14 cellular contexts compared by ENCODE assay signal in the genomic region with DNA sequence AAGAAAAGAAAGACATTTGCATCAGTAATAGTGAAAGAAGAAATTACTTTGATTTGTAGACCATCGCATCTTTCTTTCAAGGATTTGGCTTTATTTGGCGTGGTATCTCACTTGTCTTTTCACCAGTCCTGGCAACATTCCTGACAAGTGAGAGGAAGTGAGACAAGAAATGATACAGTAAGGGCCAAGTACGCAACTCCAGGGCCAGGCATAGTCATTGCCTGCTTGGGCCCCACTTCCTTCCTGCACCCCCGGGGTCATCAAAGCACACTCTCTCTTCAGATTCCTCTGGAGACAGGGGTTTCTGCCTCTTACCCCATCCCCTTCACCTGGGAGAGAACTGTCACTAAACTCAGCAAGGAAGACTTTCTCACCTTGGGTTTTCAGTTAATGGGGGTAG. TPM values are rescaled to one million over a fixed set of nuclear protein-coding genes. Genes with fewer than 3 reads are reported as not detected.
A peak's percentile ranks its signal among the peaks of the same experiment; 100 is the strongest.
DNase-seq lines count a peak whose midpoint lies in the region; ATAC-seq and TF ChIP-seq lines count a peak whose summit lies in the region.
"Had no signal": no experiment of that assay in that cellular context is flagged by ENCODE, and none has a peak within 500 bp of the region (broad histone marks: within the 10 kb centered on the region; RNA-seq: fewer than 3 reads in every experiment).

No MANE protein-coding gene starts in this region.

- TF ChIP-seq POLR2A in NB4 (IDR thresholded peaks at IDR 0.05; ENCODE audit: extremely low read depth, insufficient read length): no peak

- H3K9me3 Mint-ChIP-seq in activated T-cell treated with anti-CD3 and anti-CD28 coated beads, Interleukin-2, amount 50 U/mL, for 24 hours: no peaks in the 10 kb centered on the region

- peak overlapping the region; percentile 30 for H4K8ac ChIP-seq in trophoblast cell (ENCODE audit: low read depth, low read length)

- H3K9ac ChIP-seq in trophoblast cell (ENCODE audit: low read length) (no peak overlapping the region), SK-N-SH (no peak overlapping the region)
- H3K9ac ChIP-seq: parathyroid adenoma had no signal

- H3K23ac ChIP-seq in trophoblast cell (ENCODE audit: low read length): no peak overlapping the region

- H2BK12ac ChIP-seq in trophoblast cell (ENCODE audit: low read length): peak overlapping the region; percentile 21

- H2AK5ac ChIP-seq in trophoblast cell (ENCODE audit: low read length): no peak overlapping the region

- peak overlapping the region; percentile 26 for H2BK120ac ChIP-seq in trophoblast cell (ENCODE audit: insufficient read depth, low read length, poor library complexity)

- H3F3A ChIP-seq in SK-N-SH (replicated peaks; ENCODE audit: insufficient read depth): no peaks in the 10 kb centered on the region

- H3K4me3 Mint-ChIP-seq in activated T-cell treated with anti-CD3 and anti-CD28 coated beads, Interleukin-2, amount 50 U/mL, for 24 hours: no peak overlapping the region

- ATAC-seq in GM19455 (IDR thresholded peaks at IDR 0.05; ENCODE audit: unreplicated experiment): no peak

- H3K18ac ChIP-seq in trophoblast cell (ENCODE audit: low read length): no peak overlapping the region

- no peaks in the 10 kb centered on the region for H3K36me3 ChIP-seq in trophoblast cell (ENCODE audit: control insufficient read depth in 1 of 2, insufficient read depth in 2 of 2, low read length in 2 of 2)
- H3K36me3 ChIP-seq in SK-N-SH (replicated peaks in 1 of 2; ENCODE audit: control insufficient read depth in 1 of 2, insufficient read depth in 2 of 2, low read length in 1 of 2): no peaks in the 10 kb centered on the region

- H3K4ac ChIP-seq in trophoblast cell (ENCODE audit: low read depth, low read length): no peak overlapping the region

- no CpG with 5 or more reads among the region's 4 CpGs for WGBS in trophoblast cell (ENCODE audit: extremely low coverage, insufficient coverage, insufficient read length)
- WGBS in SK-N-SH (ENCODE audit: low lambda C conversion rate): 92% methylated on average over 4 of the region's 4 CpGs

- peaks cover 77% of the 10 kb centered on the region for H3K36me3 Mint-ChIP-seq in activated T-cell treated with anti-CD3 and anti-CD28 coated beads, Interleukin-2, amount 50 U/mL, for 24 hours (ENCODE audit: low read depth)

- peaks cover 15% of the 10 kb centered on the region for H3K79me1 ChIP-seq in trophoblast cell (ENCODE audit: low read length)

- no peak overlapping the region for H3K27ac ChIP-seq in trophoblast cell (ENCODE audit: low read depth, low read length)
- H3K27ac ChIP-seq in SK-N-SH (ENCODE audit: low read depth in 2 of 2, low read length in 1 of 2): no peak overlapping the region
- H3K27ac ChIP-seq in dorsolateral prefrontal cortex: no peak overlapping the region
- H3K27ac ChIP-seq: parathyroid adenoma had no signal

- H3K4me1 Mint-ChIP-seq in activated T-cell treated with anti-CD3 and anti-CD28 coated beads, Interleukin-2, amount 50 U/mL, for 24 hours (ENCODE audit: low read depth): peaks cover 22% of the 10 kb centered on the region

- peaks cover 8 to 15% of the 10 kb centered on the region in 2 experiments for H3K4me1 ChIP-seq in trophoblast cell (ENCODE audit: control insufficient read depth in 1 of 2, insufficient read depth in 2 of 2, low read length in 2 of 2)
- H3K4me1 ChIP-seq in SK-N-SH (ENCODE audit: control insufficient read depth in 1 of 2, insufficient read depth in 2 of 2, low read depth in 1 of 2, low read length in 1 of 2): peaks cover 0 to 2% of the 10 kb centered on the region in 2 experiments; a peak in 2 of 4 replicates

- H4K91ac ChIP-seq in trophoblast cell (ENCODE audit: low read depth, low read length): no peak overlapping the region

- H3K4me3 ChIP-seq in NB4 (ENCODE audit: low read depth, low read length) (no peak overlapping the region), trophoblast cell (ENCODE audit: low read depth, low read length) (no peak overlapping the region), SK-N-SH (ENCODE audit: low read depth in 2 of 2, low read length in 1 of 2) (no peak overlapping the region), dorsolateral prefrontal cortex (no peak overlapping the region)

- TF ChIP-seq CTCF in NB4 (IDR thresholded peaks at IDR 0.05; ENCODE audit: low read depth, low read length): no peak
- no peak for TF ChIP-seq CTCF in SK-N-SH (IDR thresholded peaks at IDR 0.05)
- TF ChIP-seq CTCF in dorsolateral prefrontal cortex (IDR thresholded peaks at IDR 0.05 in 54 of 56, conservative IDR thresholded peaks at IDR 0.05 in 2 of 56; ENCODE audit: low read depth in 1 of 56, partially characterized antibody in 56 of 56): no peak

- no peaks in the 10 kb centered on the region for H3K79me2 ChIP-seq in trophoblast cell (ENCODE audit: control insufficient read depth, insufficient read depth, low read length, poor library complexity)
- H3K79me2 ChIP-seq in SK-N-SH (ENCODE audit: insufficient read depth): no peaks in the 10 kb centered on the region
- H3K79me2 ChIP-seq: parathyroid adenoma had no signal

- TF ChIP-seq RAD21 in SK-N-SH (IDR thresholded peaks at IDR 0.05; ENCODE audit: low read length): no peak

- intact Hi-C loops in dorsolateral prefrontal cortex (cut with DNase I): loop anchor here (5.0 to 10.0 kb wide), 2 partner anchors 78 to 81 kb away; no protein-coding TSS in a partner anchor

- H4K20me1 ChIP-seq in SK-N-SH (ENCODE audit: insufficient read depth): no peaks in the 10 kb centered on the region

- H3K4me2 ChIP-seq in trophoblast cell (ENCODE audit: low read length) (no peak overlapping the region), SK-N-SH (no peak overlapping the region)

- CTCF ChIA-PET in SK-N-SH (lab: Yijun Ruan, JAX): interaction anchor here (1.1 kb wide), 1 partner anchor 11 kb away, joined by 3 read pairs; no protein-coding TSS in a partner anchor

- no peaks in the 10 kb centered on the region for H3K27me3 Mint-ChIP-seq in activated T-cell treated with anti-CD3 and anti-CD28 coated beads, Interleukin-2, amount 50 U/mL, for 24 hours

- POLR2A ChIA-PET in SK-N-SH (lab: Yijun Ruan, JAX): no interaction called here

- H3K27me3 ChIP-seq in trophoblast cell (ENCODE audit: insufficient read depth, low read length): no peaks in the 10 kb centered on the region
- no peaks in the 10 kb centered on the region for H3K27me3 ChIP-seq in SK-N-SH (ENCODE audit: insufficient read depth)
- no peaks in the 10 kb centered on the region for H3K27me3 ChIP-seq in dorsolateral prefrontal cortex

- no peak for TF ChIP-seq EP300 in SK-N-SH (IDR thresholded peaks at IDR 0.05; ENCODE audit: borderline replicate concordance in 1 of 2, low read depth in 1 of 2, low read length in 1 of 2)

- H3K9me3 ChIP-seq in trophoblast cell (ENCODE audit: insufficient read depth, low read depth, low read length) (no peaks in the 10 kb centered on the region), SK-N-SH (no peaks in the 10 kb centered on the region)

- no peak overlapping the region for H4K12ac ChIP-seq in trophoblast cell (ENCODE audit: low read depth, low read length)

- no peaks in the 10 kb centered on the region for H3K9me2 ChIP-seq in SK-N-SH

- H2BK5ac ChIP-seq in trophoblast cell (ENCODE audit: low read depth, low read length, poor library complexity): no peak overlapping the region

- peak overlapping the region; percentile 61 for H3K27ac Mint-ChIP-seq in activated T-cell treated with anti-CD3 and anti-CD28 coated beads, Interleukin-2, amount 50 U/mL, for 24 hours

- H3K14ac ChIP-seq in trophoblast cell (ENCODE audit: low read length): no peak overlapping the region

- H2AFZ ChIP-seq in trophoblast cell (ENCODE audit: insufficient read depth, low read length, poor library complexity): no peak overlapping the region
- H2AFZ ChIP-seq in SK-N-SH (ENCODE audit: low read depth): no peak overlapping the region
- H2AFZ ChIP-seq: parathyroid adenoma had no signal

- no peak for DNase-seq in activated T-cell treated with anti-CD3 and anti-CD28 coated beads, Interleukin-2, amount 50 U/mL, for 24 hours
- DNase-seq in activated T-cell treated with anti-CD3 and anti-CD28 coated beads, Interleukin-2, amount 50 U/mL, for 1 hour: no peak
- peak; percentile 15 for DNase-seq in NB4 (ENCODE audit: low read depth)
- peak; percentile 69 for DNase-seq in dermis blood vessel endothelial cell
- DNase-seq in trophoblast cell: no peak
- no peak for DNase-seq in SK-N-SH
- DNase-seq in dorsolateral prefrontal cortex: no peak
- DNase-seq: effector memory CD4-positive, alpha-beta T cell; GOT3; head of caudate nucleus; NCI-H1048; NCI-H446 had no signal

TF ChIP-seq in SK-N-SH, 30 proteins besides CTCF, POLR2A, EP300 and RAD21:
- no peak for TF ChIP-seq FOXM1 (IDR thresholded peaks at IDR 0.05; ENCODE audit: low read depth)
- no peak for TF ChIP-seq GATA2 (CRISPR knock-in tag; IDR thresholded peaks at IDR 0.05)
- no peak for TF ChIP-seq YY1 (IDR thresholded peaks at IDR 0.05; ENCODE audit: low read depth)
- TF ChIP-seq, protein P1, sequence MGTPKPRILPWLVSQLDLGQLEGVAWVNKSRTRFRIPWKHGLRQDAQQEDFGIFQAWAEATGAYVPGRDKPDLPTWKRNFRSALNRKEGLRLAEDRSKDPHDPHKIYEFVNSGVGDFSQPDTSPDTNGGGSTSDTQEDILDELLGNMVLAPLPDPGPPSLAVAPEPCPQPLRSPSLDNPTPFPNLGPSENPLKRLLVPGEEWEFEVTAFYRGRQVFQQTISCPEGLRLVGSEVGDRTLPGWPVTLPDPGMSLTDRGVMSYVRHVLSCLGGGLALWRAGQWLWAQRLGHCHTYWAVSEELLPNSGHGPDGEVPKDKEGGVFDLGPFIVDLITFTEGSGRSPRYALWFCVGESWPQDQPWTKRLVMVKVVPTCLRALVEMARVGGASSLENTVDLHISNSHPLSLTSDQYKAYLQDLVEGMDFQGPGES (IDR thresholded peaks at IDR 0.05; ENCODE audit: low read depth, low read length): no peak
- TF ChIP-seq TAF1 (IDR thresholded peaks at IDR 0.05; ENCODE audit: borderline replicate concordance, low read depth, low read length): no peak
- TF ChIP-seq JUND (IDR thresholded peaks at IDR 0.05): no peak
- no peak for TF ChIP-seq TCF12 (IDR thresholded peaks at IDR 0.05)
- TF ChIP-seq FOSL2 (IDR thresholded peaks at IDR 0.05; ENCODE audit: borderline replicate concordance, low read depth): no peak

RNA-seq across cellular contexts. Expression of a gene that starts 55.1 kb away (rescaled TPM):
- total RNA-seq in dermis blood vessel endothelial cell (85.6 and 113 TPM in 2 replicates), dorsolateral prefrontal cortex (100 to 1,000 TPM in 119 of 120 experiments, 10 to 100 TPM in 1; 66.8 to 236 (median 180) TPM)
- 70.6 and 73.9 TPM in 2 replicates for polyA plus RNA-seq in trophoblast cell (2013)
- 19.6 and 20.0 TPM in 2 replicates for polyA plus RNA-seq in SK-N-SH (2012; rRNA removed)
- polyA plus RNA-seq in SK-N-SH (2012; cell fraction: cytosol; rRNA removed): 27.8 and 35.8 TPM in 2 replicates
- polyA plus RNA-seq in SK-N-SH (2012; cell fraction: nucleus; rRNA removed): 11.7 and 24.3 TPM in 2 replicates

Comparison
In these comparisons a context has a peak if more than half of its experiments do, and no peak if none do; other contexts are left out.
1. DNase-seq: peak in NB4 (single experiment) and dermis blood vessel endothelial cell (single experiment); none in activated T-cell treated with anti-CD3 and anti-CD28 coated beads, Interleukin-2, amount 50 U/mL, for 24 hours (single experiment), activated T-cell treated with anti-CD3 and anti-CD28 coated beads, Interleukin-2, amount 50 U/mL, for 1 hour (single experiment), trophoblast cell (0 of 2), SK-N-SH (single experiment) and dorsolateral prefrontal cortex (0 of 10).